In the genomic region with DNA sequence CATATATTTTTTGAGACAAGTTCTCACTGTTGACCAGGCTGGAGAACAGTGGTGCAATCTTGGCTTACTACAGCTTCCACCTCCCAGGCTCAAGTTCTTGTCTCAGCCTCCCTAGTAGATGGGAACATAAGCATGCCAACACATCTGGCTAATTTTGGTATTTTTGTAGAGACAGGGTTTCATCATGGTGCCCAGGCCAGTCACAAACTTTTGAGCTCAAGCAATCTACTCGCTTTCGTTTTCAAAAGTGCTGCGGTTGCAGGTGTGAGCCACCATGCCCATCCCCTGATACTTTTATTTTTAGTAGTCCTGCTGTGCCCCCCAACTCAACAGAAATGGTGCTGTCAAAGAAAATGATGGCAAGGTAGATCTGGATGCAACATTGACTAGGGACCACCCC, we compare ENCODE assay signal across 34 cellular contexts.
"Had no signal": no experiment of that assay in that cellular context is flagged by ENCODE, and none has a peak within 500 bp of the region (broad histone marks: within the 10 kb centered on the region; RNA-seq: fewer than 3 reads in every experiment).

No MANE protein-coding gene starts in this region.

- H3K9me3 ChIP-seq: MG63 had no signal

- H3K27me3 ChIP-seq: MG63 had no signal

- H3K36me3 ChIP-seq: MG63 had no signal

- H3K4me3 ChIP-seq: MG63 had no signal

- DNase-seq: Karpas-422, Kasumi-1, KG1, MG63, MV-4-11, NCI-H1048, NCI-H1092, NCI-H1092 treated with DMSO at 0.1 percent for 48 hours, NCI-H1105, NCI-H1417, NCI-H1417 treated with DMSO at 0.1 percent for 48 hours, NCI-H1436, NCI-H1436 treated with DMSO at 0.1 percent for 48 hours, NCI-H146, NCI-H1694, NCI-H187, NCI-H187 treated with DMSO at 0.1 percent for 48 hours, NCI-H1930, NCI-H2029, NCI-H2029 treated with DMSO at 0.1 percent for 48 hours, NCI-H2081, NCI-H2081 treated with DMSO at 0.1 percent for 48 hours, NCI-H2107, NCI-H2171, NCI-H2171 treated with DMSO at 0.1 percent for 48 hours, NCI-H2227 treated with DMSO at 0.1 percent for 48 hours, NCI-H226, NCI-H345, NCI-H446, NCI-H446 treated with DMSO at 0.1 percent for 48 hours, NCI-H510A, NCI-H510A treated with DMSO at 0.1 percent for 48 hours, NCI-H524, NCI-H524 treated with DMSO at 0.1 percent for 48 hours had no signal
